ENCODE assay signal across 8 cellular contexts in genomic region chr9:131395027-131395744, GRCh38. TPM values are rescaled to one million over a fixed set of nuclear protein-coding genes. Genes with fewer than 3 reads are reported as not detected.
DNase-seq lines count a peak whose midpoint lies in the region; ATAC-seq lines count a peak whose summit lies in the region.

No MANE protein-coding gene starts in this region.

- H3K27ac Mint-ChIP-seq in IgD-negative memory B cell = peak overlapping the region; percentile 86 to 99 (median 89)

- H3K36me3 Mint-ChIP-seq in IgD-negative memory B cell = peaks cover 3% of the 10 kb centered on the region

- peak; percentile 23 for DNase-seq in DMS79 (lab: John Stamatoyannopoulos, UW)
- peak; percentile 64 for DNase-seq in activated CD4-positive, alpha-beta T cell treated with anti-CD3 and anti-CD28 coated beads for 1 hour
- peak; percentile 55 for DNase-seq in cerebellar cortex (ENCODE audit: low spot score)
- DNase-seq in lung microvascular endothelial cell (ENCODE audit: low read depth in 2 of 2) = peak; percentile 28 to 36
- peak; percentile 35 to 56 for DNase-seq in stimulated activated CD8-positive, alpha-beta memory T cell treated with anti-CD3 and anti-CD28 coated beads, Interleukin-4, amount 100 ng/mL, for 4 hours (ENCODE audit: low read depth in 2 of 2, low spot score in 1 of 2)
- DNase-seq in NCI-H446 treated with DMSO at 0.1 percent for 48 hours (lab: John Stamatoyannopoulos, UW) = no peak

- H3K4me3 Mint-ChIP-seq in IgD-negative memory B cell = peak overlapping the region; percentile 83 to 95 (median 91)

- H3K9me3 Mint-ChIP-seq in IgD-negative memory B cell = no peaks in the 10 kb centered on the region

- peaks cover 41 to 45% (median 43%) of the 10 kb centered on the region in 3 donors for H3K4me1 Mint-ChIP-seq in IgD-negative memory B cell

- ATAC-seq in GM19328 (IDR thresholded peaks at IDR 0.05; ENCODE audit: unreplicated experiment) = no peak

- no peaks in the 10 kb centered on the region for H3K27me3 Mint-ChIP-seq in IgD-negative memory B cell

RNA-seq across cellular contexts. Expression of gene PRRC2B, which starts 1.3 kb away (rescaled TPM):
- polyA plus RNA-seq in IgD-negative memory B cell = 34.1 TPM
- 34.9 and 46.0 TPM in 2 replicates for total RNA-seq in lung microvascular endothelial cell
